Comparison of ENCODE assay signal across 27 cellular contexts in genomic region chr10:112666070-112666469, GRCh38.
"Had no signal": no experiment of that assay in that cellular context is flagged by ENCODE, and none has a peak within 500 bp of the region (broad histone marks: within the 10 kb centered on the region; RNA-seq: fewer than 3 reads in every experiment).

No MANE protein-coding gene starts in this region.

- H3K4me1 ChIP-seq: esophagus muscularis mucosa, heart right ventricle, psoas muscle, sigmoid colon, spleen, testis, tibial artery, upper lobe of left lung had no signal

- H3K9me3 ChIP-seq: esophagus muscularis mucosa, left lung, ovary, psoas muscle, sigmoid colon, spleen, testis, tibial artery, upper lobe of left lung had no signal

- H3K4me3 ChIP-seq: coronary artery, esophagus muscularis mucosa, heart right ventricle, left lung, ovary, psoas muscle, sigmoid colon, skin epidermis, spleen, testis, tibial artery, upper lobe of left lung had no signal

- H3K27ac ChIP-seq: coronary artery, esophagus muscularis mucosa, heart right ventricle, left lung, ovary, psoas muscle, sigmoid colon, skin epidermis, spleen, testis, tibial artery, upper lobe of left lung had no signal

- DNase-seq: dermis blood vessel endothelial cell; effector memory CD4-positive, alpha-beta T cell; foreskin melanocyte; glutamatergic neuron; heart right ventricle; hippocampal formation; left cardiac atrium; left lung; mesendoderm; natural killer cell; occipital lobe; ovary; posterior cingulate gyrus; psoas muscle; right cardiac atrium; sigmoid colon; spleen; stimulated activated CD4-positive, alpha-beta T cell treated with anti-CD3 and anti-CD28 coated beads, Interleukin-4, amount 100 ng/mL, for 4 hours; stimulated activated naive CD8-positive, alpha-beta T cell treated with anti-CD3 and anti-CD28 coated beads, Interleukin-15, Interleukin-2, amounts not matched to agents 100 U/mL and 50 U/mL, for 24 hours; substantia nigra; testis; tibial artery; upper lobe of left lung had no signal

- ATAC-seq: heart right ventricle; left cardiac atrium; left lung; natural killer cell; psoas muscle; right cardiac atrium; stimulated activated memory B cell treated with anti-CD40 and anti-IgM and Interleukin-4, amounts not matched to agents 10 μg/mL and 1 μg/mL and 100 μg/mL, for 72 hours; stimulated activated naive CD8-positive, alpha-beta T cell treated with anti-CD3 and anti-CD28 coated beads, Interleukin-15, Interleukin-2, amounts not matched to agents 100 U/mL and 50 U/mL, for 24 hours had no signal

- H3K27me3 ChIP-seq: esophagus muscularis mucosa, heart right ventricle, left lung, ovary, sigmoid colon, spleen, testis, tibial artery, upper lobe of left lung had no signal

- H3K36me3 ChIP-seq: ovary had no signal
